In the genomic region with DNA sequence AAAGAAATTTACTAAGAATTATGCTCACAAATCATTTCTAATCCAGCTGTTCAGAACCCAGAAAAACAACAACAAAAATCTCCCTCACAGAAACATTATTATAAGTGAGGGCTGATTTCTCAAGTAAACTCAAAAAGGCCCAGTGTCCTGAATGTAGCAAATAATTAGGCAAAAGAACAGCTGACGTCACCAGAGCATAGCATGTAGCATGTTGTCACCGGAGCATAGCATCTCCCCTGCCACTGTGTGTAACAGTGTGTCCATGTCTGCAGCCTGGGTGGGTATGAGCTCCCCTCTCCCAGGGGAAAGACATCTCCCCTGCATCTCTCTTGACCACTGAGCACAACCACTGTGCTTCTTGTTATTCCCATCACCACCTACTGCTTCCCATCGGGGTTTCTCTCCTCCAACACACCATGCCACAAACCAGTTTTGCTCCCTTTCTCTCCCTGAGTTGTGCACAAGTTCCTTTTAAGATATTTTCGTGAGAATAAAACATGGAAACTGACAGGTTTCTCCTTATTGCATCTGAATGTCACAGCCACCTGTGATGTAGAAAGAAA, we compare ENCODE assay signal across 14 cellular contexts.
"Had no signal": no experiment of that assay in that cellular context is flagged by ENCODE, and none has a peak within 500 bp of the region (broad histone marks: within the 10 kb centered on the region; RNA-seq: fewer than 3 reads in every experiment).

No MANE protein-coding gene starts in this region.

- H3K4me3 ChIP-seq: ascending aorta, heart right ventricle, lung, thoracic aorta had no signal

- H3K36me3 Mint-ChIP-seq: activated naive CD8-positive, alpha-beta T cell treated with anti-CD3 and anti-CD28 coated beads, Interleukin-2, amount 10 ng/mL, durations not matched to agents 7 days and 5 days had no signal

- H3K27me3 Mint-ChIP-seq: stimulated activated naive B cell treated with anti-CD40 and anti-IgM and Interleukin-4, amounts not matched to agents 10 μg/mL and 1 μg/mL and 100 μg/mL, for 72 hours had no signal

- H3K27ac Mint-ChIP-seq: activated CD4-positive, alpha-beta memory T cell treated with anti-CD3 and anti-CD28 coated beads, Interleukin-2, amount 10 ng/mL, durations not matched to agents 7 days and 5 days; activated naive CD8-positive, alpha-beta T cell treated with anti-CD3 and anti-CD28 coated beads, Interleukin-2, amount 10 ng/mL, durations not matched to agents 7 days and 5 days; naive thymus-derived CD8-positive, alpha-beta T cell; stimulated activated naive B cell treated with anti-CD40 and anti-IgM and Interleukin-4, amounts not matched to agents 10 μg/mL and 1 μg/mL and 100 μg/mL, for 72 hours had no signal

- DNase-seq: activated CD4-positive, alpha-beta memory T cell treated with anti-CD3 and anti-CD28 coated beads, Interleukin-2, amount 10 ng/mL, durations not matched to agents 7 days and 5 days; activated naive CD8-positive, alpha-beta T cell treated with anti-CD3 and anti-CD28 coated beads, Interleukin-2, amount 10 ng/mL, durations not matched to agents 7 days and 5 days; activated T-cell treated with anti-CD3 and anti-CD28 coated beads, Interleukin-2, amount 50 U/mL, for 48 hours; foreskin keratinocyte; heart right ventricle; kidney glomerular epithelial cell; naive thymus-derived CD8-positive, alpha-beta T cell; stimulated activated CD4-positive, alpha-beta T cell treated with anti-CD3 and anti-CD28 coated beads, Interleukin-2, amount 100 ng/mL, for 24 hours; stimulated activated naive B cell treated with anti-CD40 and anti-IgM and Interleukin-4, amounts not matched to agents 10 μg/mL and 1 μg/mL and 100 μg/mL, for 72 hours; SW 1271 had no signal

- H3K4me1 Mint-ChIP-seq: activated CD4-positive, alpha-beta memory T cell treated with anti-CD3 and anti-CD28 coated beads, Interleukin-2, amount 10 ng/mL, durations not matched to agents 7 days and 5 days; activated naive CD8-positive, alpha-beta T cell treated with anti-CD3 and anti-CD28 coated beads, Interleukin-2, amount 10 ng/mL, durations not matched to agents 7 days and 5 days; naive thymus-derived CD8-positive, alpha-beta T cell had no signal

- H3K36me3 ChIP-seq: ascending aorta, thoracic aorta had no signal

- H3K9me3 Mint-ChIP-seq: activated CD4-positive, alpha-beta memory T cell treated with anti-CD3 and anti-CD28 coated beads, Interleukin-2, amount 10 ng/mL, durations not matched to agents 7 days and 5 days; activated naive CD8-positive, alpha-beta T cell treated with anti-CD3 and anti-CD28 coated beads, Interleukin-2, amount 10 ng/mL, durations not matched to agents 7 days and 5 days had no signal

- H3K27me3 ChIP-seq: ascending aorta, foreskin keratinocyte, heart right ventricle had no signal

- H3K9me3 ChIP-seq: ascending aorta had no signal

- H3K27ac ChIP-seq: ascending aorta, foreskin keratinocyte, thoracic aorta had no signal

- H3K4me3 Mint-ChIP-seq: activated CD4-positive, alpha-beta memory T cell treated with anti-CD3 and anti-CD28 coated beads, Interleukin-2, amount 10 ng/mL, durations not matched to agents 7 days and 5 days; activated naive CD8-positive, alpha-beta T cell treated with anti-CD3 and anti-CD28 coated beads, Interleukin-2, amount 10 ng/mL, durations not matched to agents 7 days and 5 days; naive thymus-derived CD8-positive, alpha-beta T cell; stimulated activated naive B cell treated with anti-CD40 and anti-IgM and Interleukin-4, amounts not matched to agents 10 μg/mL and 1 μg/mL and 100 μg/mL, for 72 hours had no signal

- ATAC-seq: foreskin keratinocyte; naive thymus-derived CD8-positive, alpha-beta T cell; sciatic nerve; stimulated activated naive B cell treated with anti-CD40 and anti-IgM and Interleukin-4, amounts not matched to agents 10 μg/mL and 1 μg/mL and 100 μg/mL, for 72 hours had no signal
